Comparison of ENCODE assay signal across 1 cellular context in the genomic region with DNA sequence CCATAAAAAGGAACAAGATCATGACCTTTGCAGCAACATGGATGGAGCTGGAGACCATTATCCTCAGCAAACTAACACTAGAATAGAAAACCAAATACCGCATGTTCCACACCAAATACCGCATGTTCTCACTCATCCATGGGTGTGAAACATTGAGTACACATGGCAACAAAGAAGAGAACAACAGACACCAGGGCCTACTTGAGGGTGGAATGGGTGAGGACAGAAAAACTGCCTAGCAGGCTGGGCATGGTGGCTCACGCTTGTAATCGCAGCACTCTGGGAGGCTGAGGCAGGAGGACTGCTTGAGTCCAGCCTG.
TF ChIP-seq lines count a peak whose summit lies in the region.

No MANE protein-coding gene starts in this region.

TF ChIP-seq in WTC11, 78 proteins besides CTCF, POLR2A, EP300 and RAD21 (continued from another document):
- TF ChIP-seq, protein P1, sequence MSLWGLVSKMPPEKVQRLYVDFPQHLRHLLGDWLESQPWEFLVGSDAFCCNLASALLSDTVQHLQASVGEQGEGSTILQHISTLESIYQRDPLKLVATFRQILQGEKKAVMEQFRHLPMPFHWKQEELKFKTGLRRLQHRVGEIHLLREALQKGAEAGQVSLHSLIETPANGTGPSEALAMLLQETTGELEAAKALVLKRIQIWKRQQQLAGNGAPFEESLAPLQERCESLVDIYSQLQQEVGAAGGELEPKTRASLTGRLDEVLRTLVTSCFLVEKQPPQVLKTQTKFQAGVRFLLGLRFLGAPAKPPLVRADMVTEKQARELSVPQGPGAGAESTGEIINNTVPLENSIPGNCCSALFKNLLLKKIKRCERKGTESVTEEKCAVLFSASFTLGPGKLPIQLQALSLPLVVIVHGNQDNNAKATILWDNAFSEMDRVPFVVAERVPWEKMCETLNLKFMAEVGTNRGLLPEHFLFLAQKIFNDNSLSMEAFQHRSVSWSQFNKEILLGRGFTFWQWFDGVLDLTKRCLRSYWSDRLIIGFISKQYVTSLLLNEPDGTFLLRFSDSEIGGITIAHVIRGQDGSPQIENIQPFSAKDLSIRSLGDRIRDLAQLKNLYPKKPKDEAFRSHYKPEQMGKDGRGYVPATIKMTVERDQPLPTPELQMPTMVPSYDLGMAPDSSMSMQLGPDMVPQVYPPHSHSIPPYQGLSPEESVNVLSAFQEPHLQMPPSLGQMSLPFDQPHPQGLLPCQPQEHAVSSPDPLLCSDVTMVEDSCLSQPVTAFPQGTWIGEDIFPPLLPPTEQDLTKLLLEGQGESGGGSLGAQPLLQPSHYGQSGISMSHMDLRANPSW (CRISPR knock-in tag; conservative IDR thresholded peaks at IDR 0.05; ENCODE audit: low read depth): no peak
- TF ChIP-seq TCF7 (CRISPR knock-in tag; IDR thresholded peaks at IDR 0.05; ENCODE audit: low read depth) (no peak), OVOL2 (CRISPR knock-in tag; IDR thresholded peaks at IDR 0.05; ENCODE audit: borderline replicate concordance) (no peak), NR2C2 (CRISPR knock-in tag; IDR thresholded peaks at IDR 0.05) (no peak)
